8 cellular contexts compared by ENCODE assay signal in the genomic region with DNA sequence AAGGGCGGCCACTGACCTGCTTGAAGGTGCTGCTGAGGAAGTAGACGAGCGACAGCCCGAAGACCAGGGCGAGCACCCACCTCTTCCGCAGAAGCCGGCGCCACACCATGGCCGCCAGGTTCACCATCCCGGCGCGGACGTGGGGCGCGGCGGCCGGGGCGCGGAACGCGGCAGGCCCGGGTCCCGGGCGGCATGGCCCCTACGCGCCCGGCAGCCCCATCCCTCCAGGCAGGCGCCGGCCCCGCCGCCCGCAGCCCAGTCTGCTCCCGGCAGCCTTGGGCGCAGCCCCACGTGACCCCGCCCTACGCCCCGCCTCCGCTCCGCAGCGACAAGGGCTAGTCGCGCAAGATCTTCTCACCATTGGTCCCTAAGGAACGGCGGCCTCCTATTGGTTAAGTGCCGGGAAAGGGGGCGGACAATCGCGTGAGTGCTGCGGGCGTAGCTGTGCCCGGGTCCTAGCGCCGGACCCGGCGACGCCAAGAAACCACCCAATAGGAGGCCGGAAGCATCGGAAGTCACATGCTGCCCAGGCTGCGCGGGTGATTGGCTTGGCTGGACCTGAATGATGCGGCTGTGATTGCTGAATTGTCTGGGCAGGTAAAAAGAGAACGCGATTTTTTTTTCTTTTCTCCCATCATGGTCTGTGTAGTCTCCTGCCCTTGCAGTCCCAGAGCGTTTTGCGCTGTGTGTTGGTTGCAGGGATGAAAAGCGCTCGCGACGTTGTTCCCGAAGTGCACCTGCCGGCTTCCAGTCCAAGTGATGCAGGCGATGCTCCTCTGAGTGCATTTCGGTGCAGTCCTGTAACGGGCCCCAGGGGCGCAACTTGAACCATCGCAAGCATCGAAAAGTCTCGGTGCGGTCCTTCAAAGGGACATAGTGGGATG. TPM values are rescaled to one million over a fixed set of nuclear protein-coding genes. Genes with fewer than 3 reads are reported as not detected.
DNase-seq lines count a peak whose midpoint lies in the region; ATAC-seq, FAIRE-seq and TF ChIP-seq lines count a peak whose summit lies in the region.

RNFT2 (plus strand) TSS at position 542 of the 884 bp plus-strand sequence. CDS start 2,183 bp downstream, outside the sequence.
SPRING1 (minus strand) TSS at position 296 of the 884 bp plus-strand sequence; CDS start at position 127, 169 bp downstream.

- DNase-seq in GM12891 (ENCODE audit: insufficient read length, low spot score) (peak; percentile 98), NCI-H1436 treated with DMSO at 0.1 percent for 48 hours (lab: John Stamatoyannopoulos, UW) (peak; percentile 94), T-cell (peak; percentile 96 to 100 (median 99)), amniotic stem cell (lab: John Stamatoyannopoulos, UW) (peak; percentile 97), left ventricle myocardium inferior (peak; percentile 99), progenitor cell of endocrine pancreas (ENCODE audit: low spot score, unreplicated experiment) (peak; percentile 99)

- intact Hi-C loops in left ventricle myocardium inferior (cut with micrococcal nuclease): no loop called here

- peaks cover 33 to 42% (median 37%) of the 10 kb centered on the region in 3 donors for H3K4me1 Mint-ChIP-seq in T-cell
- H3K4me1 Mint-ChIP-seq in progenitor cell of endocrine pancreas (ENCODE audit: low read depth): peaks cover 22% of the 10 kb centered on the region

- H3K36me3 ChIP-seq in left ventricle myocardium inferior: peaks cover 22% of the 10 kb centered on the region
- H3K36me3 ChIP-seq in urinary bladder (ENCODE audit: insufficient read depth): no peaks in the 10 kb centered on the region

- peak within 1 kb of the TSS; percentile 74 to 87 for H3K27ac Mint-ChIP-seq in T-cell
- H3K27ac Mint-ChIP-seq in progenitor cell of endocrine pancreas: peak within 1 kb of the TSS; percentile 89

- WGBS in urinary bladder: under 1% methylated on average over 80 of the region's 80 CpGs

- POLR2A ChIA-PET in T-cell (lab: Charles Lee): interaction anchor here in 1 of 2 donors (0.6 kb wide), 1 partner anchor 456 kb away, joined by 4 read pairs; no protein-coding TSS in a partner anchor

- peak within 1 kb of the TSS; percentile 87 for H3K27ac ChIP-seq in left ventricle myocardium inferior (replicated peaks)
- H3K27ac ChIP-seq in urinary bladder (ENCODE audit: low read depth): peak within 1 kb of the TSS; percentile 25

- H3K36me3 Mint-ChIP-seq in T-cell: peaks cover 21% of the 10 kb centered on the region
- H3K36me3 Mint-ChIP-seq in progenitor cell of endocrine pancreas (ENCODE audit: insufficient read depth): peaks cover 3% of the 10 kb centered on the region

- no peaks in the 10 kb centered on the region for H3K9me3 ChIP-seq in left ventricle myocardium inferior (replicated peaks)

- peak within 1 kb of the TSS; percentile 98 for H3K4me3 ChIP-seq in left ventricle myocardium inferior
- H3K4me3 ChIP-seq in urinary bladder (ENCODE audit: low read depth, low read length): peak within 1 kb of the TSS; percentile 75

- H3K27me3 ChIP-seq in left ventricle myocardium inferior (ENCODE audit: low read depth): no peaks in the 10 kb centered on the region

- H3K9me3 Mint-ChIP-seq in T-cell: no peaks in the 10 kb centered on the region
- H3K9me3 Mint-ChIP-seq in progenitor cell of endocrine pancreas (ENCODE audit: low read depth): no peaks in the 10 kb centered on the region

- peak; percentile 99 for FAIRE-seq in GM12891 (lab: Jason Lieb, UNC)

- peak; percentile 98 for ATAC-seq in HG02840 (IDR thresholded peaks at IDR 0.05; ENCODE audit: low FRiP score, unreplicated experiment)
- ATAC-seq in T-cell (replicated peaks in 1 of 4): peak; percentile 95 to 97 (median 96)

- H3K4me3 Mint-ChIP-seq in T-cell (peak within 1 kb of the TSS; percentile 94 to 97 (median 97)), progenitor cell of endocrine pancreas (ENCODE audit: low read depth) (peak within 1 kb of the TSS; percentile 97)

- CTCF ChIA-PET in T-cell (lab: Charles Lee): no interaction called here

- H3K4me1 ChIP-seq in left ventricle myocardium inferior (peaks cover 22% of the 10 kb centered on the region), urinary bladder (ENCODE audit: insufficient read depth) (no peaks in the 10 kb centered on the region)

- H3K27me3 Mint-ChIP-seq in T-cell (no peaks in the 10 kb centered on the region), progenitor cell of endocrine pancreas (no peaks in the 10 kb centered on the region)

- TF ChIP-seq CTCF in left ventricle myocardium inferior (IDR thresholded peaks at IDR 0.05; ENCODE audit: borderline replicate concordance) (no peak), progenitor cell of endocrine pancreas (IDR thresholded peaks at IDR 0.05; ENCODE audit: unreplicated experiment) (peak; percentile 44)

- peak; percentile 81 for TF ChIP-seq POLR2A in GM12891 (IDR thresholded peaks at IDR 0.05; ENCODE audit: low read depth, low read length)

TF ChIP-seq in GM12891, 5 proteins besides CTCF, POLR2A, EP300 and RAD21:
- TF ChIP-seq SPI1 (IDR thresholded peaks at IDR 0.05; ENCODE audit: low read depth, low read length) (peak; percentile 44), POLR2AphosphoS5 (IDR thresholded peaks at IDR 0.05; ENCODE audit: low read depth, low read length) (no peak), POU2F2 (IDR thresholded peaks at IDR 0.05; ENCODE audit: low read depth, low read length) (peak; percentile 59; the same call in 1 of the 2 replicates), TAF1 (IDR thresholded peaks at IDR 0.05; ENCODE audit: low read depth, low read length) (peak; percentile 51; the same call in 1 of the 2 replicates)

RNA-seq across cellular contexts. Expression of gene RNFT2, which starts in this region (rescaled TPM):
- 2.5 TPM for polyA plus RNA-seq in GM12891 (2012; ENCODE audit: low read depth, missing spikeins)
- total RNA-seq in T-cell: 1 to 10 TPM; 5.1 to 7.6 (median 6.9) TPM
- 0.66 TPM for total RNA-seq in left ventricle myocardium inferior
- 31.6 and 32.1 TPM in 2 replicates for total RNA-seq in progenitor cell of endocrine pancreas
- total RNA-seq in urinary bladder: 1.1 TPM
- 0.35 TPM for polyA plus RNA-seq in urinary bladder

RNA-seq across cellular contexts. Expression of gene SPRING1, which starts in this region (rescaled TPM):
- polyA plus RNA-seq in GM12891 (2012; ENCODE audit: low read depth, missing spikeins): 7.0 TPM
- total RNA-seq in T-cell (10 to 100 TPM; 15.0 to 31.7 (median 30.9) TPM), left ventricle myocardium inferior (11.0 TPM), progenitor cell of endocrine pancreas (63.2 and 64.4 TPM in 2 replicates), urinary bladder (12.6 TPM)
- polyA plus RNA-seq in urinary bladder: 10.7 TPM

Comparison
In these comparisons a context has a peak if more than half of its experiments do, and no peak if none do; other contexts are left out.
1. Peak in every context shown above with its lines: DNase-seq, ATAC-seq, H3K4me3 ChIP-seq and H3K27ac ChIP-seq.